19 cellular contexts compared by ENCODE assay signal in genomic region chr6:15449001-15449400, GRCh38.
DNase-seq lines count a peak whose midpoint lies in the region; ATAC-seq and TF ChIP-seq lines count a peak whose summit lies in the region.
"Had no signal": no experiment of that assay in that cellular context is flagged by ENCODE, and none has a peak within 500 bp of the region (broad histone marks: within the 10 kb centered on the region; RNA-seq: fewer than 3 reads in every experiment).

No MANE protein-coding gene starts in this region.

- no peak overlapping the region for H2BK120ac ChIP-seq in neuronal stem cell (ENCODE audit: low read depth, low read length)

- POLR2A ChIA-PET in PC-3 (lab: Charles Lee; ENCODE audit: unreplicated experiment): no interaction called here

- H4K20me1 ChIP-seq in PC-3 (ENCODE audit: low read length): no peaks in the 10 kb centered on the region

- H4K91ac ChIP-seq in neuronal stem cell (ENCODE audit: low read depth, low read length, poor library complexity): no peak overlapping the region

- H3K4me3 ChIP-seq in PC-3 (ENCODE audit: low read length) (no peak overlapping the region), neuronal stem cell (ENCODE audit: low read length in 2 of 2) (no peak overlapping the region)
- H3K4me3 ChIP-seq: HAP-1 had no signal

- H3K27ac Mint-ChIP-seq in naive B cell: peak overlapping the region in 4 of 6 donors; percentile 65 to 99 (median 84)

- H3K36me3 Mint-ChIP-seq in naive B cell: peaks cover 6 to 7% of the 10 kb centered on the region in 2 donors

- H3K4me1 Mint-ChIP-seq in naive B cell: peaks cover 72 to 97% (median 93%) of the 10 kb centered on the region in 3 donors

- H3K18ac ChIP-seq in neuronal stem cell (ENCODE audit: low read length): no peak overlapping the region

- H3K79me2 ChIP-seq in PC-3 (ENCODE audit: low read length): peaks cover 67% of the 10 kb centered on the region

- H2AFZ ChIP-seq in PC-3 (ENCODE audit: low read length) (no peak overlapping the region), neuronal stem cell (ENCODE audit: low read length) (no peak overlapping the region)

- H3K9me3 Mint-ChIP-seq in naive B cell: no peaks in the 10 kb centered on the region
- H3K9me3 Mint-ChIP-seq: CD14-positive monocyte had no signal

- CTCF ChIA-PET in PC-3 (lab: Charles Lee): no interaction called here

- H3K27me3 Mint-ChIP-seq in naive B cell: no peaks in the 10 kb centered on the region

- H3K4me1 ChIP-seq in PC-3 (ENCODE audit: insufficient read depth, low read length) (peaks cover 11% of the 10 kb centered on the region), neuronal stem cell (ENCODE audit: control insufficient read depth in 2 of 2, insufficient read depth in 1 of 2, low read depth in 1 of 2, low read length in 2 of 2) (peaks cover 5 to 14% of the 10 kb centered on the region in 2 donors)

- no CpG with 5 or more reads among the region's 2 CpGs for WGBS in neuronal stem cell (ENCODE audit: extremely low coverage in 2 of 2, insufficient read length in 2 of 2, insufficient replicate concordance in 1 of 2), 2 donors

- H3K27ac ChIP-seq in PC-3 (ENCODE audit: low read length): no peak overlapping the region
- H3K27ac ChIP-seq in neuronal stem cell (replicated peaks; ENCODE audit: low read length): no peak overlapping the region

- H3K27me3 ChIP-seq in PC-3 (ENCODE audit: low read length): no peaks in the 10 kb centered on the region
- H3K27me3 ChIP-seq in neuronal stem cell (ENCODE audit: control insufficient read depth in 3 of 3, insufficient read depth in 3 of 3, low read depth in 1 of 3, low read length in 3 of 3): no peaks in the 10 kb centered on the region

- H3F3A ChIP-seq in PC-3 (ENCODE audit: low read length, unreplicated experiment): no peaks in the 10 kb centered on the region

- ATAC-seq in PC-3: no peak
- ATAC-seq in naive B cell (ENCODE audit: low read depth in 2 of 2): no peak
- ATAC-seq in HG02798 (IDR thresholded peaks at IDR 0.05; ENCODE audit: poor library complexity, unreplicated experiment): no peak
- ATAC-seq: SK-N-SH treated with all-trans-retinoic acid at 6 μM for 48 hours had no signal

- H3K79me1 ChIP-seq in neuronal stem cell (ENCODE audit: low read depth, low read length): peaks cover 2% of the 10 kb centered on the region

- no peak overlapping the region for H3K23ac ChIP-seq in neuronal stem cell (ENCODE audit: low read depth, low read length, poor library complexity)

- H3K9me3 ChIP-seq in PC-3 (ENCODE audit: low read length) (no peaks in the 10 kb centered on the region), neuronal stem cell (replicated peaks in 1 of 2; ENCODE audit: control insufficient read depth in 2 of 2, insufficient read depth in 1 of 2, low read depth in 1 of 2, low read length in 2 of 2) (no peaks in the 10 kb centered on the region)
- H3K9me3 ChIP-seq: HAP-1 had no signal

- H3K36me3 ChIP-seq in PC-3 (ENCODE audit: low read depth, low read length) (0 out of 2 replicates have a peak, but pooled peaks cover 4% of the 10 kb centered on the region), neuronal stem cell (replicated peaks in 1 of 2; ENCODE audit: control insufficient read depth in 2 of 2, insufficient read depth in 2 of 2, low read length in 2 of 2) (peaks cover 0 to 37% of the 10 kb centered on the region in 2 donors)
- H3K36me3 ChIP-seq: HAP-1 had no signal

- H3K9ac ChIP-seq in PC-3 (ENCODE audit: low read length): no peak overlapping the region
- H3K9ac ChIP-seq in neuronal stem cell (ENCODE audit: low read depth, low read length, poor library complexity): no peak overlapping the region

- intact Hi-C loops in PC-3 (cut with micrococcal nuclease): loop anchor here (10.0 kb wide), 1 partner anchor 124 kb away; no protein-coding TSS in a partner anchor

- DNase-seq in COLO829 (ENCODE audit: low spot score): peak; percentile 77
- peak; percentile 12 for DNase-seq in PC-3
- DNase-seq in dermis blood vessel endothelial cell: peak; percentile 30
- no peak for DNase-seq in naive B cell
- DNase-seq in DMS 273 (lab: John Stamatoyannopoulos, UW; ENCODE audit: unreplicated experiment): no peak
- DNase-seq in neuronal stem cell (ENCODE audit: low spot score): no peak
- no peak for DNase-seq in GM13977 (ENCODE audit: low spot score)
- DNase-seq: GF-D8, KG1, NCI-H1417 treated with DMSO at 0.1 percent for 48 hours, NCI-H187 treated with DMSO at 0.1 percent for 48 hours, NCI-H2227 treated with DMSO at 0.1 percent for 48 hours, NCI-H510A treated with DMSO at 0.1 percent for 48 hours, NCI-H774, SHP77 treated with DMSO at 0.1 percent for 48 hours had no signal

- H3K4ac ChIP-seq in neuronal stem cell (ENCODE audit: low read length): no peak overlapping the region

- no peak overlapping the region for H2BK5ac ChIP-seq in neuronal stem cell (ENCODE audit: low read length)

- H2BK12ac ChIP-seq in neuronal stem cell (ENCODE audit: low read length): no peak overlapping the region

- no peak overlapping the region for H2BK15ac ChIP-seq in neuronal stem cell (ENCODE audit: low read length)

- H3K4me3 Mint-ChIP-seq in naive B cell: peak overlapping the region in 3 of 8 donors; percentile 8 to 40 (median 37)
- H3K4me3 Mint-ChIP-seq: CD14-positive monocyte had no signal

- in situ Hi-C loops in GM13977 (cut with MboI; ENCODE audit: low pct_unique_long_range_greater_than_20kb, low sequenced_read_pairs, unreplicated experiment): no loop called here

- no peak overlapping the region for H3K14ac ChIP-seq in neuronal stem cell (ENCODE audit: low read length)

- TF ChIP-seq CTCF in PC-3 (conservative IDR thresholded peaks at IDR 0.05; ENCODE audit: low read depth, low read length) (no peak), GM13977 (IDR thresholded peaks at IDR 0.05; ENCODE audit: extremely low read depth, insufficient read depth, missing control alignments) (no peak)

- no TSS peak for BruUV-seq in PC-3 (replicated peaks; lab: Mats Ljungman, UMichigan)

- H4K8ac ChIP-seq in neuronal stem cell (ENCODE audit: low read depth, low read length): no peak overlapping the region

- H3K4me2 ChIP-seq in PC-3 (ENCODE audit: low read length) (no peak overlapping the region), neuronal stem cell (ENCODE audit: insufficient read depth, low read length, poor library complexity, severe bottlenecking) (no peak overlapping the region)

- H3K9me2 ChIP-seq in PC-3 (replicated peaks; ENCODE audit: low read length): no peaks in the 10 kb centered on the region

- H2AK5ac ChIP-seq in neuronal stem cell (ENCODE audit: low read depth, low read length): no peak overlapping the region

Comparison
In these comparisons a context has a peak if more than half of its experiments do, and no peak if none do; other contexts are left out.
1. DNase-seq: peak in COLO829 (single experiment), PC-3 (single experiment) and dermis blood vessel endothelial cell (single experiment); none in naive B cell (single experiment), DMS 273 (single experiment), neuronal stem cell (single experiment) and GM13977 (single experiment).